9 cellular contexts compared by ENCODE assay signal in the genomic region with DNA sequence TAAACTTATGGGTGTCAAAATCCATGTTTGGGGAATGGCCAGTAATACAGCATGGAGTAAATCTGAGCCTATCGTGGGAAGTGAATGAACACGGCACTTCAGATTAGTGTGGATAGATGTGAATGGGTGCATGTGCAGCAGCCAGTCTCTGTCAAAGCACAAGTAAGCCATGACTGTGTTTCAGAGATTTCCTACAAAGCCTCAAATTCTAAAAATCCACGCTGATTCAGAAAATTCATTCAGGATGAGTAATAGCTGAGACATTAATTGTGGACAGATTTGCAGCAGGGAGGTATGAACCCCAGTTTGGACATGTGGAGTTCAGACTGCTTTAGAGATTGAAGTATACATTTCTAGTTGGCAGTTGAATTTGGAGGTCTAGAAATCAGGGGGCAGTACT.
DNase-seq lines count a peak whose midpoint lies in the region; ATAC-seq and TF ChIP-seq lines count a peak whose summit lies in the region.
"Had no signal": no experiment of that assay in that cellular context is flagged by ENCODE, and none has a peak within 500 bp of the region (broad histone marks: within the 10 kb centered on the region; RNA-seq: fewer than 3 reads in every experiment).

No MANE protein-coding gene starts in this region.

- no peak for TF ChIP-seq EP300 in stomach (IDR thresholded peaks at IDR 0.05)

- WGBS in stomach, 5 donors: 53 to 72% (median 61%) methylated on average over 3 of the region's 3 CpGs

- no peaks in the 10 kb centered on the region for H3K27me3 ChIP-seq in stomach

- no peaks in the 10 kb centered on the region for H3K36me3 ChIP-seq in stomach

- intact Hi-C loops in stomach (cut with DNase I; ENCODE audit: low total_unique reads): no loop called here

- no peak for TF ChIP-seq POLR2A in stomach (IDR thresholded peaks at IDR 0.05)

- H3K4me1 ChIP-seq in stomach: peaks cover 15 to 82% (median 43%) of the 10 kb centered on the region in 4 donors

- H3K4me3 ChIP-seq in stomach: no peak overlapping the region

- no peak overlapping the region for H3K27ac ChIP-seq in stomach

- H3K9me3 ChIP-seq in stomach: no peaks in the 10 kb centered on the region

- ATAC-seq in GM18519 (IDR thresholded peaks at IDR 0.05; ENCODE audit: low FRiP score, unreplicated experiment): no peak
- ATAC-seq in HG03571 (IDR thresholded peaks at IDR 0.05; ENCODE audit: unreplicated experiment): no peak

- peak; percentile 61 for DNase-seq in AG08396 (ENCODE audit: low spot score)
- DNase-seq in NCI-H226: peak; percentile 91
- peak; percentile 31 for DNase-seq in epidermal melanocyte (ENCODE audit: insufficient read length, low spot score)
- DNase-seq in lung microvascular endothelial cell (ENCODE audit: low read depth in 2 of 2): peak; percentile 6 to 72
- DNase-seq in stomach: no peak
- DNase-seq in activated CD4-positive, alpha-beta T cell treated with anti-CD3 and anti-CD28 coated beads, Interleukin-2, amount 50 U/mL, for 4 hours: no peak
- DNase-seq: nucleus accumbens had no signal

- no peak for TF ChIP-seq CTCF in stomach (IDR thresholded peaks at IDR 0.05)

Comparison
In these comparisons a context has a peak if more than half of its experiments do, and no peak if none do; other contexts are left out.
1. DNase-seq: peak in AG08396 (single experiment), NCI-H226 (single experiment), epidermal melanocyte (single experiment) and lung microvascular endothelial cell (2 of 2); none in stomach (single experiment) and activated CD4-positive, alpha-beta T cell treated with anti-CD3 and anti-CD28 coated beads, Interleukin-2, amount 50 U/mL, for 4 hours (0 of 2).